ENCODE assay signal across 13 cellular contexts in the genomic region with DNA sequence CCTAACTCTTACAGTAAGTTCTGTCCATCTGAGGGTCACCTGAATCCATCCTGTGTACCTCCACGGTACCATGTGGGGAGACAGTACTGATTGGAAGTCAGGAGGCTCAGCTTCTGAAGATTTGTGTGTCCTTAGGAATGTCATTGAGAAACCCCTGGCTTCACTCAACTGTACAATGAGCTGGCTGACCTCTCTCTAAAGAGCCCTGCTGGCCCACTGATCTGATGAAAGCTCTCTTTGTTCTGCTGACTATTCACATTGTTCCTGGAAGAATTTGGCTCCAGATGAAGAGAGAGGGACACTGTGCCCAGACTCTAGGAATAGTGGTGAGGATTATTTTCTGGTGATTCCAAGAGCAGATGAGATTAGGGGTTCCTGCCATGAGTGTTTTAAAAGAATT.
DNase-seq lines count a peak whose midpoint lies in the region; ATAC-seq and TF ChIP-seq lines count a peak whose summit lies in the region.
"Had no signal": no experiment of that assay in that cellular context is flagged by ENCODE, and none has a peak within 500 bp of the region (broad histone marks: within the 10 kb centered on the region; RNA-seq: fewer than 3 reads in every experiment).

No MANE protein-coding gene starts in this region.

- no peaks in the 10 kb centered on the region for H4K20me1 ChIP-seq in GM23248 (ENCODE audit: insufficient read depth)
- H4K20me1 ChIP-seq in Karpas-422 (ENCODE audit: insufficient read depth, low read depth, low read length) = no peaks in the 10 kb centered on the region

- TF ChIP-seq CTCF in gastroesophageal sphincter (IDR thresholded peaks at IDR 0.05) = no peak

- H3K27me3 ChIP-seq in GM23248 (replicated peaks; ENCODE audit: insufficient read depth) (no peaks in the 10 kb centered on the region), gastroesophageal sphincter (no peaks in the 10 kb centered on the region), Karpas-422 (ENCODE audit: low read length) (no peaks in the 10 kb centered on the region)

- peaks cover 9% of the 10 kb centered on the region for H3K4me1 ChIP-seq in GM23248 (ENCODE audit: insufficient read depth)
- H3K4me1 ChIP-seq in gastroesophageal sphincter = no peaks in the 10 kb centered on the region
- H3K4me1 ChIP-seq in Karpas-422 (ENCODE audit: low read length) = no peaks in the 10 kb centered on the region

- TF ChIP-seq EP300 in gastroesophageal sphincter (IDR thresholded peaks at IDR 0.05) = no peak

- ATAC-seq in gastroesophageal sphincter (peak; percentile 34), HG02759 (IDR thresholded peaks at IDR 0.05; ENCODE audit: unreplicated experiment) (no peak)
- ATAC-seq: activated naive CD8-positive, alpha-beta T cell treated with anti-CD3 and anti-CD28 coated beads, Interleukin-2, amount 50 U/mL, for 24 hours had no signal

- no peak overlapping the region for H3K4me3 ChIP-seq in GM23248
- H3K4me3 ChIP-seq in gastroesophageal sphincter = no peak overlapping the region
- H3K4me3 ChIP-seq in Karpas-422 (ENCODE audit: low read length) = no peak overlapping the region

- H3K9me2 ChIP-seq in GM23248 (ENCODE audit: insufficient read depth) = no peaks in the 10 kb centered on the region; the same call in 1 of the 2 replicates
- H3K9me2 ChIP-seq in Karpas-422 (replicated peaks; ENCODE audit: insufficient read depth, low read length) = no peaks in the 10 kb centered on the region

- peak; percentile 57 for DNase-seq in GM23248
- peak; percentile 64 for DNase-seq in amniotic epithelial cell (ENCODE audit: low read depth)
- peak in 42 of 56 donors; percentile 1 to 67 (median 28) for DNase-seq in nucleus accumbens (lab: John Stamatoyannopoulos, UW)
- no peak for DNase-seq in SKM-1 (lab: John Stamatoyannopoulos, UW; ENCODE audit: unreplicated experiment)
- DNase-seq in 8988T = no peak
- no peak for DNase-seq in Karpas-422
- DNase-seq: activated naive CD8-positive, alpha-beta T cell treated with anti-CD3 and anti-CD28 coated beads, Interleukin-2, amount 50 U/mL, for 24 hours; activated T-cell treated with anti-CD3 and anti-CD28 coated beads for 4 hours; NCI-H1417 treated with DMSO at 0.1 percent for 48 hours; WERI-Rb-1 had no signal

- no peak overlapping the region for H3K27ac ChIP-seq in GM23248
- no peak overlapping the region for H3K27ac ChIP-seq in gastroesophageal sphincter
- no peak overlapping the region for H3K27ac ChIP-seq in Karpas-422 (ENCODE audit: low read length)
- H3K27ac ChIP-seq: C4-2B, WERI-Rb-1 had no signal

- H3K9me3 ChIP-seq in GM23248 (ENCODE audit: low read depth) = no peaks in the 10 kb centered on the region
- no peaks in the 10 kb centered on the region for H3K9me3 ChIP-seq in gastroesophageal sphincter
- no peaks in the 10 kb centered on the region for H3K9me3 ChIP-seq in Karpas-422 (ENCODE audit: low read length)

- no peak for TF ChIP-seq POLR2A in gastroesophageal sphincter (IDR thresholded peaks at IDR 0.05)

- WGBS in GM23248 (ENCODE audit: low coverage in 1 of 2, low lambda C conversion rate in 2 of 2, missing lambda C conversion rate in 2 of 2), 2 experiments = 12 to 17% methylated on average over 1 of the region's 1 CpG
- 78 to 86% methylated on average over 1 of the region's 1 CpG for WGBS in gastroesophageal sphincter (ENCODE audit: low coverage in 1 of 2), 2 donors

- in situ Hi-C loops in GM23248 (cut with MboI) = no loop called here

- 0 out of 2 replicates have a peak, but pooled peaks cover 5% of the 10 kb centered on the region for H3F3A ChIP-seq in GM23248 (ENCODE audit: insufficient read depth)

- no peaks in the 10 kb centered on the region for H3K36me3 ChIP-seq in GM23248 (ENCODE audit: low read depth)
- no peaks in the 10 kb centered on the region for H3K36me3 ChIP-seq in gastroesophageal sphincter
- H3K36me3 ChIP-seq in Karpas-422 (ENCODE audit: insufficient read depth, low read length) = no peaks in the 10 kb centered on the region
- H3K36me3 ChIP-seq: WERI-Rb-1 had no signal

- H2AFZ ChIP-seq in GM23248 = peak overlapping the region; percentile 5; the same call in 1 of the 2 replicates
- H2AFZ ChIP-seq in Karpas-422 (ENCODE audit: low read length) = no peak overlapping the region

- H3K9ac ChIP-seq in GM23248 = no peak overlapping the region
- H3K9ac ChIP-seq in Karpas-422 (ENCODE audit: low read length) = no peak overlapping the region

- no peak overlapping the region for H3K4me2 ChIP-seq in GM23248 (ENCODE audit: unreplicated experiment)
- H3K4me2 ChIP-seq in Karpas-422 (ENCODE audit: low read depth, low read length, poor library complexity, severe bottlenecking) = no peak overlapping the region

- no peaks in the 10 kb centered on the region for H3K79me2 ChIP-seq in GM23248 (ENCODE audit: insufficient read depth)
- no peaks in the 10 kb centered on the region for H3K79me2 ChIP-seq in Karpas-422 (ENCODE audit: low read length)

Comparison
In these comparisons a context has a peak if more than half of its experiments do, and no peak if none do; other contexts are left out.
1. DNase-seq: peak in GM23248 (single experiment), amniotic epithelial cell (single experiment) and nucleus accumbens (42 of 56); none in SKM-1 (single experiment), 8988T (single experiment) and Karpas-422 (single experiment).